In the genomic region with DNA sequence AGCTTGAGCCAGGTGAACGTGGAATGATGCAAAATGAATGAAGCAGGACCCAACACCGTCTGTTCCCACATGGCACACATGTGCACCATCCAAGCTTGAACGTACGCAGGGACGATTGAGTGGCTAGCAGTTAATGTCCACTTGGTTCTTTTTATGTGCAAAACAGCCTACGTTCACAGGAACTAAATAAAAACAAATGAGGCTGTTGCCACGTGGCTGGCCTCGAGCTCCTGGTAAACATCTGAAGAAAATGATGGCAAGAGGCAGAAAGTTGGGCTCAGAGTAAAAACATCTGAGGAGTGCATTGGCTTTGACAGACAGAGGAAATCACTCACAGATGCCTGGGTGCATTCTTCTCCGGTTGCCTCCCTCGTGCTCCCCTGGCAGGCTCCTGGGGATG, we compare ENCODE assay signal across 20 cellular contexts.
"Had no signal": no experiment of that assay in that cellular context is flagged by ENCODE, and none has a peak within 500 bp of the region (broad histone marks: within the 10 kb centered on the region; RNA-seq: fewer than 3 reads in every experiment).

No MANE protein-coding gene starts in this region.

- H3K4me3 ChIP-seq: SJSA1, SK-N-MC had no signal

- H3K4me1 ChIP-seq: SJSA1 had no signal

- DNase-seq: KBM-7, NCI-H1092, NCI-H1105 treated with DMSO at 0.1 percent for 48 hours, NCI-H1417 treated with DMSO at 0.1 percent for 48 hours, NCI-H146, NCI-H1694 treated with DMSO at 0.1 percent for 48 hours, NCI-H1930, NCI-H2081, NCI-H2107, NCI-H2227 treated with DMSO at 0.1 percent for 48 hours, NCI-H524 treated with DMSO at 0.1 percent for 48 hours, NCI-H69, NCI-H774, Right ventricle myocardium superior, SIG-M5 had no signal

- H3K36me3 ChIP-seq: SJSA1 had no signal

- H3K27me3 ChIP-seq: SJSA1 had no signal

- H3K27ac ChIP-seq: HL-60, SJSA1, SK-N-MC had no signal

- FAIRE-seq: HTR-8/SVneo, RCC 7860 had no signal
